In genomic region chr4:174595141-174595929, GRCh38 we compare ENCODE assay signal across 31 cellular contexts.
"Had no signal": no experiment of that assay in that cellular context is flagged by ENCODE, and none has a peak within 500 bp of the region (broad histone marks: within the 10 kb centered on the region; RNA-seq: fewer than 3 reads in every experiment).

No MANE protein-coding gene starts in this region.

- H3K4me3 ChIP-seq: adrenal gland, cardiac muscle cell, colonic mucosa, ovary, prostate gland, right atrium auricular region, stomach, tibial nerve had no signal

- H3K27me3 ChIP-seq: adrenal gland, cardiac muscle cell, colonic mucosa, ovary, right atrium auricular region, stomach, tibial nerve had no signal

- H3K36me3 ChIP-seq: adrenal gland, cardiac muscle cell, colonic mucosa, ovary, prostate gland, right atrium auricular region, stomach, tibial nerve had no signal

- H3K9me3 ChIP-seq: adrenal gland, colonic mucosa, ovary, prostate gland, right atrium auricular region, SK-N-SH, stomach, tibial nerve had no signal

- H3K9ac ChIP-seq: SK-N-SH had no signal

- H3K4me2 ChIP-seq: SK-N-SH had no signal

- DNase-seq: activated CD4-positive, alpha-beta T cell treated with anti-CD3 and anti-CD28 coated beads for 36 hours; activated CD4-positive, CD25-positive, alpha-beta regulatory T cell; activated CD8-positive, alpha-beta memory T cell treated with anti-CD3 and anti-CD28 coated beads, Interleukin-2, amount 10 ng/mL, durations not matched to agents 7 days and 5 days; activated CD8-positive, alpha-beta T cell treated with anti-CD3 and anti-CD28 coated beads, Interleukin-2, amount 10 ng/mL, durations not matched to agents 7 days and 5 days; activated effector memory CD4-positive, alpha-beta T cell treated with Interleukin-2 at 50 U/mL for 16 hours; activated naive CD4-positive, alpha-beta T cell treated with anti-CD3 and anti-CD28 coated beads for 36 hours; activated naive CD8-positive, alpha-beta T cell treated with anti-CD3 and anti-CD28 coated beads for 36 hours; activated T-cell treated with anti-CD3 and anti-CD28 coated beads, Interleukin-2, amount 50 U/mL, for 72 hours; adrenal gland; aorta; cerebellar nuclear complex; colonic mucosa; effector CD8-positive, alpha-beta T cell; foreskin melanocyte; left cardiac atrium; left ventricle myocardium superior; naive B cell; nephron progenitor cell; ovary; SK-N-SH; stimulated activated CD4-positive, alpha-beta T cell treated with anti-CD3 and anti-CD28 coated beads, Interleukin-15, amount 100 ng/mL, for 24 hours; stimulated activated CD4-positive, alpha-beta T cell treated with anti-CD3 and anti-CD28 coated beads, Interleukin-2, amount 100 ng/mL, for 24 hours; stimulated activated naive B cell treated with anti-CD40 and anti-IgM and Interleukin-4, amounts not matched to agents 10 μg/mL and 1 μg/mL and 100 μg/mL, for 72 hours; stomach; SW 1271; T-helper 9 cell had no signal

- ATAC-seq: activated CD4-positive, alpha-beta T cell treated with anti-CD3 and anti-CD28 coated beads for 36 hours; activated CD8-positive, alpha-beta memory T cell treated with anti-CD3 and anti-CD28 coated beads, Interleukin-2, amount 10 ng/mL, durations not matched to agents 7 days and 5 days; activated CD8-positive, alpha-beta T cell treated with anti-CD3 and anti-CD28 coated beads, Interleukin-2, amount 10 ng/mL, durations not matched to agents 7 days and 5 days; activated T-cell treated with anti-CD3 and anti-CD28 coated beads, Interleukin-2, amount 50 U/mL, for 72 hours; left cardiac atrium; left ventricle myocardium superior; stimulated activated naive B cell treated with anti-CD40 and anti-IgM and Interleukin-4, amounts not matched to agents 10 μg/mL and 1 μg/mL and 100 μg/mL, for 72 hours had no signal

- H3K4me1 ChIP-seq: adrenal gland, colonic mucosa, prostate gland had no signal

- H3K27ac ChIP-seq: adrenal gland, cardiac muscle cell, colonic mucosa, ovary, prostate gland, right atrium auricular region, stomach, tibial nerve had no signal

- FAIRE-seq: endometrium had no signal
